ENCODE assay signal across 8 cellular contexts in the genomic region with DNA sequence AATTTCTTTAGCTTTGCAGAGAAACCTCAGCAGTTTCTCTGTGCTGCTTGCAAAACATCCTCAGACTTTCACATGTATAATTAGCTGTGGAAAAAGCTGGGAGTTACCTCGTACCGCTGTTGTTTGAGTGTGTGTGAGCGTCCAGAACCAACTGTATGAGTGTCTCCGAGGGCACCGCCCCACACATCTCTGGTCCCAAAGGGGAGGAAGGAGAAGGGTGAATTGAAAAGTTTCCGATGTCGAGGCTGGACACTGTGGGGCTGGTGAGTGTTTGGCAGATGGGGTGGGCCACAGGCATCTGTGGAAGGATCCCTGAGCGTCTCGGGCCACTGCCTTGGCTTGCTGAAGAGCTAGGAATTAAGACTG. TPM values are rescaled to one million over a fixed set of nuclear protein-coding genes. Genes with fewer than 3 reads are reported as not detected.
A peak's percentile ranks its signal among the peaks of the same experiment; 100 is the strongest.
DNase-seq lines count a peak whose midpoint lies in the region; ATAC-seq lines count a peak whose summit lies in the region.

No MANE protein-coding gene starts in this region.

- H3K4me1 ChIP-seq in iPS-15b (ENCODE audit: control insufficient read depth, insufficient read depth, low read length), result peaks cover 27% of the 10 kb centered on the region

- H3K27ac ChIP-seq in skin epidermis, result peak overlapping the region; percentile 35 to 98 (median 89)

- H3K36me3 ChIP-seq in iPS-15b (ENCODE audit: control insufficient read depth, insufficient read depth, low read length), result no peaks in the 10 kb centered on the region

- DNase-seq in EH (ENCODE audit: low read depth) (peak; percentile 58), MV-4-11 (lab: John Stamatoyannopoulos, UW) (peak; percentile 10), amniotic epithelial cell (ENCODE audit: low read depth) (peak; percentile 49), HT-29 (ENCODE audit: low spot score) (no peak)

- peak overlapping the region; percentile 89 for H3K4me3 ChIP-seq in iPS-15b (ENCODE audit: low read depth, low read length)
- H3K4me3 ChIP-seq in skin epidermis, result peak overlapping the region; percentile 58 to 78 (median 61)

- peak overlapping the region; percentile 28 for H3K9ac ChIP-seq in iPS-15b (ENCODE audit: low read depth, low read length)

- H3K27me3 ChIP-seq in iPS-15b (ENCODE audit: control insufficient read depth, insufficient read depth, low read length), result peaks cover 15% of the 10 kb centered on the region

- no peak for ATAC-seq in HG03097 (IDR thresholded peaks at IDR 0.05; ENCODE audit: low FRiP score, unreplicated experiment)
- ATAC-seq in GM18858 (IDR thresholded peaks at IDR 0.05; ENCODE audit: unreplicated experiment), result no peak

- H3K9me3 ChIP-seq in iPS-15b (ENCODE audit: control insufficient read depth, insufficient read depth, low read length), result no peaks in the 10 kb centered on the region

RNA-seq across cellular contexts. Expression of a gene that starts 1.2 kb away (rescaled TPM):
- 5.5 TPM in 2 replicates for total RNA-seq in HT-29 (2014; rRNA removed; shearing (Covaris generic))
